ENCODE assay signal across 11 cellular contexts in genomic region chr1:112579801-112580510, GRCh38.
"Had no signal": no experiment of that assay in that cellular context is flagged by ENCODE, and none has a peak within 500 bp of the region (broad histone marks: within the 10 kb centered on the region; RNA-seq: fewer than 3 reads in every experiment).

No MANE protein-coding gene starts in this region.

- H3K27ac ChIP-seq: prostate gland, right atrium auricular region, VCaP had no signal

- H3K4me1 ChIP-seq: prostate gland, right atrium auricular region had no signal

- H3K4me3 ChIP-seq: prostate gland, right atrium auricular region had no signal

- H3K27me3 ChIP-seq: right atrium auricular region had no signal

- H3K36me3 ChIP-seq: prostate gland had no signal

- DNase-seq: activated CD4-positive, alpha-beta memory T cell treated with anti-CD3 and anti-CD28 coated beads for 36 hours; activated CD4-positive, alpha-beta T cell treated with anti-CD3 and anti-CD28 coated beads for 1 hour; activated gamma-delta T cell treated with Interleukin-2 at 50 U/mL for 16 hours; activated T-cell treated with anti-CD3 and anti-CD28 coated beads for 4 hours; effector memory CD8-positive, alpha-beta T cell; left ventricle myocardium superior; T-helper 2 cell had no signal

- ATAC-seq: activated naive CD4-positive, alpha-beta T cell treated with anti-CD3 and anti-CD28 coated beads, Interleukin-2, amount 50 U/mL, for 72 hours; effector memory CD8-positive, alpha-beta T cell; left ventricle myocardium superior had no signal

- H3K9me3 ChIP-seq: prostate gland, right atrium auricular region had no signal
